8 cellular contexts compared by ENCODE assay signal in genomic region chr16:81444448-81445121, GRCh38. TPM values are rescaled to one million over a fixed set of nuclear protein-coding genes. Genes with fewer than 3 reads are reported as not detected.
A peak's percentile ranks its signal among the peaks of the same experiment; 100 is the strongest.
DNase-seq lines count a peak whose midpoint lies in the region; ATAC-seq and TF ChIP-seq lines count a peak whose summit lies in the region.

Gene CMIP, plus strand, starts transcription at chr16:81444808.

- peaks cover 7% of the 10 kb centered on the region for H3K36me3 Mint-ChIP-seq in activated B cell treated with CpG ODN at 0.5 μM for 24 hours (ENCODE audit: low read depth)
- no peaks in the 10 kb centered on the region for H3K36me3 Mint-ChIP-seq in immature natural killer cell

- DNase-seq in DMS79 treated with DMSO at 0.1 percent for 48 hours (lab: John Stamatoyannopoulos, UW) (peak; percentile 15), DMS79 (lab: John Stamatoyannopoulos, UW) (no peak), NCI-H1930 (lab: John Stamatoyannopoulos, UW) (peak; percentile 18 to 50), activated B cell treated with CpG ODN at 0.5 μM for 24 hours (peak; percentile 88), cardiac fibroblast (ENCODE audit: low read depth in 2 of 2) (peak; percentile 65 to 86), immature natural killer cell (peak; percentile 94 to 95 (median 94)), spleen (peak; percentile 97)

- no peaks in the 10 kb centered on the region for H3K9me3 Mint-ChIP-seq in activated B cell treated with CpG ODN at 0.5 μM for 24 hours
- no peaks in the 10 kb centered on the region for H3K9me3 Mint-ChIP-seq in immature natural killer cell

- peak within 1 kb of the TSS; percentile 48 to 97 (median 92) for H3K27ac ChIP-seq in spleen

- H3K4me1 Mint-ChIP-seq in activated B cell treated with CpG ODN at 0.5 μM for 24 hours: peaks cover 43% of the 10 kb centered on the region
- H3K4me1 Mint-ChIP-seq in immature natural killer cell: peaks cover 56 to 64% of the 10 kb centered on the region in 2 donors

- TF ChIP-seq CTCF in activated B cell treated with CpG ODN at 0.5 μM for 24 hours (IDR thresholded peaks at IDR 0.05) (no peak), cardiac fibroblast (IDR thresholded peaks at IDR 0.05; ENCODE audit: low read depth, low read length) (no peak), spleen (IDR thresholded peaks at IDR 0.05 in 8 of 11, conservative IDR thresholded peaks at IDR 0.05 in 3 of 11) (no peak)

- intact Hi-C loops in activated B cell treated with CpG ODN at 0.5 μM for 24 hours (cut with micrococcal nuclease) (loop anchor here (1.0 to 2.0 kb wide), 3 partner anchors 16 to 57 kb away; no protein-coding TSS in a partner anchor), spleen (cut with DNase I; ENCODE audit: low total_unique reads) (loop anchor here (10.0 kb wide), 1 partner anchor 170 kb away; no protein-coding TSS in a partner anchor)

- POLR2A ChIA-PET in activated B cell treated with CpG ODN at 0.5 μM for 24 hours (lab: Charles Lee): interaction anchor here (0.6 to 12.2 kb wide), 11 partner anchors 10 to 296 kb away, joined by 3 to 134 read pairs (median 4); no protein-coding TSS in a partner anchor

- H3K27me3 Mint-ChIP-seq in activated B cell treated with CpG ODN at 0.5 μM for 24 hours (no peaks in the 10 kb centered on the region), immature natural killer cell (ENCODE audit: low read depth in 3 of 3) (peaks cover 28 to 35% (median 32%) of the 10 kb centered on the region in 3 donors)

- H3K27ac Mint-ChIP-seq in activated B cell treated with CpG ODN at 0.5 μM for 24 hours (peak within 1 kb of the TSS; percentile 79), immature natural killer cell (peak within 1 kb of the TSS; percentile 89 to 99 (median 98))

- H3K9me3 ChIP-seq in spleen: no peaks in the 10 kb centered on the region

- TF ChIP-seq POLR2A in spleen (IDR thresholded peaks at IDR 0.05): peak in 1 of 3 donors; percentile 22

- CTCF ChIA-PET in activated B cell treated with CpG ODN at 0.5 μM for 24 hours (lab: Charles Lee): interaction anchor here (1.2 kb wide), 2 partner anchors 13 to 37 kb away, joined by 3 read pairs; no protein-coding TSS in a partner anchor

- 0 to 1% (median 1%) methylated on average over 40 to 110 of the region's 114 CpGs; no CpG with 5 or more reads in 2 of the 5 donors for WGBS in spleen, 5 donors

- H3K4me3 ChIP-seq in cardiac fibroblast (replicated peaks in 1 of 2; ENCODE audit: low read depth in 2 of 2, low read length in 2 of 2) (peak within 1 kb of the TSS; percentile 79 to 91), spleen (peak within 1 kb of the TSS; percentile 52 to 96 (median 88))

- ATAC-seq in HG02623 (IDR thresholded peaks at IDR 0.05; ENCODE audit: unreplicated experiment) (peak; percentile 77), activated B cell treated with CpG ODN at 0.5 μM for 24 hours (ENCODE audit: low read depth) (peak; percentile 82)

- no peaks in the 10 kb centered on the region for H3K27me3 ChIP-seq in spleen (replicated peaks in 1 of 7)

- peaks cover 0 to 5% (median 0%) of the 10 kb centered on the region in 6 donors for H3K36me3 ChIP-seq in spleen

- H3K4me3 Mint-ChIP-seq in activated B cell treated with CpG ODN at 0.5 μM for 24 hours: peak within 1 kb of the TSS; percentile 87
- H3K4me3 Mint-ChIP-seq in immature natural killer cell: peak within 1 kb of the TSS; percentile 90 to 96 (median 93)

- peaks cover 15 to 63% (median 38%) of the 10 kb centered on the region in 6 donors for H3K4me1 ChIP-seq in spleen

RNA-seq across cellular contexts. Expression of gene CMIP, which starts in this region (rescaled TPM):
- total RNA-seq in activated B cell treated with CpG ODN at 0.5 μM for 24 hours (62.4 and 76.3 TPM in 2 replicates), spleen (100 to 1,000 TPM in 1 of 7 donors, 10 to 100 TPM in 6; 49.9 to 107 (median 67.1) TPM)
- polyA plus RNA-seq in immature natural killer cell (1 to 10 TPM in 1 of 3 donors, under 1 TPM in 1, not detected in 1; 0.53 to 1.7 TPM), spleen (10 to 100 TPM in 1 of 3 donors, 1 to 10 TPM in 2; 6.0 to 11.8 (median 6.2) TPM)
